ENCODE assay signal across 8 cellular contexts in genomic region chr16:84647830-84648594, GRCh38. TPM values are rescaled to one million over a fixed set of nuclear protein-coding genes. Genes with fewer than 3 reads are reported as not detected.
DNase-seq lines count a peak whose midpoint lies in the region; ATAC-seq lines count a peak whose summit lies in the region.

KLHL36 (plus strand) TSS chr16:84648511; CDS start chr16:84650868, 2,357 bp downstream.

- peak; percentile 85 for ATAC-seq in GM19035 (IDR thresholded peaks at IDR 0.05; ENCODE audit: unreplicated experiment)
- peak; percentile 76 for ATAC-seq in HG03280 (IDR thresholded peaks at IDR 0.05; ENCODE audit: unreplicated experiment)

- DNase-seq in C1 segment of cervical spinal cord (lab: John Stamatoyannopoulos, UW) = peak in 11 of 14 donors; percentile 11 to 78 (median 27)
- DNase-seq in hepatic stellate cell (ENCODE audit: low spot score) = peak; percentile 89
- peak; percentile 79 for DNase-seq in retina
- no peak for DNase-seq in DMS153 treated with DMSO at 0.1 percent for 48 hours (lab: John Stamatoyannopoulos, UW; ENCODE audit: unreplicated experiment)

- H3K27ac ChIP-seq in angular gyrus (ENCODE audit: low read depth, low read length) = peak within 1 kb of the TSS; percentile 51

- intact Hi-C loops in T-helper 1 cell treated with Interleukin-12 subunit alpha and Interleukin-12 subunit beta and Interleukin-4 antibody, amounts not matched to agents 30 ng/mL and 1 ng/mL, for 36 hours (cut with micrococcal nuclease) = loop anchor here (2.0 kb wide), 1 partner anchor 25 kb away; no protein-coding TSS in a partner anchor

RNA-seq across cellular contexts. Expression of gene KLHL36, which starts in this region (rescaled TPM):
- total RNA-seq in T-helper 1 cell treated with Interleukin-12 subunit alpha and Interleukin-12 subunit beta and Interleukin-4 antibody, amounts not matched to agents 30 ng/mL and 1 ng/mL, for 36 hours = 57.2 and 59.8 TPM in 2 replicates
